Comparison of ENCODE assay signal across 27 cellular contexts in the genomic region with DNA sequence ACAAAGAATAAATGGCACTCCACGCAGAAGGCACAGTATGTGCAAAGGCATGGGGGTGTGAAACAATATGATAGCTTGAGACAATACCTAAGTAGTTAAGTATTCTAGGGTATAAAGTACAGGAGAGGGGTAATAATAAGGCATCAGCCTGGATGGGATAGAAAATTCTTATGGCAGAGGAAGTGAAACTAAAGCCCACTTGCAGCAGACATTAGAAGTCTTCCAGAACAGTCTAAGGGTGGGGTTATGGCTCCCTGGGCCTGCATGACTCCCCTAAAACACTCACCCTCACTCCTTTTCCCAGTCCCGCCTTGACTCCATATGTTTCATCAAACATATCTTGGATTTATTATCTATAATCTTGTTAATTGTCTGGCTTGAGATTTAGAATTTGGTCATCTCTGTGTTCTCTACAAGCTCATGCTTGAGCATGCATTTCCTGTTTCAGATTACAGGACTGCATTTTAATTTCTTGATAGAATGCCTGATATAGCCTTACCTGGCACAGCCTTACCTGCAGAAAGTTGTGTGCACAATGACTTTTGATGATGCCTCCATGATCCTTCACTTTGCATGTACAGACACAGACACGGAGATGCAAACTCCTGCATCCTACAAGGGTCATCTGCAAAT. TPM values are rescaled to one million over a fixed set of nuclear protein-coding genes. Genes with fewer than 3 reads are reported as not detected.
DNase-seq lines count a peak whose midpoint lies in the region; ATAC-seq, FAIRE-seq and TF ChIP-seq lines count a peak whose summit lies in the region.
"Had no signal": no experiment of that assay in that cellular context is flagged by ENCODE, and none has a peak within 500 bp of the region (broad histone marks: within the 10 kb centered on the region; RNA-seq: fewer than 3 reads in every experiment).

No MANE protein-coding gene starts in this region.

- no peak for FAIRE-seq in HepG2 (lab: Jason Lieb, UNC)
- FAIRE-seq: D721Med, GM12892 had no signal

- no peak for TF ChIP-seq RAD21 in HepG2 (CRISPR knock-in tag; IDR thresholded peaks at IDR 0.05)

- H3K9me2 ChIP-seq in PC-9 (ENCODE audit: insufficient read depth), result no peaks in the 10 kb centered on the region

- DNase-seq in PC-9 (no peak), germinal center (ENCODE audit: low spot score) (peak; percentile 65), HepG2 (ENCODE audit: low spot score) (no peak), SKM-1 (lab: John Stamatoyannopoulos, UW; ENCODE audit: unreplicated experiment) (no peak)
- no peak for DNase-seq in stimulated activated naive B cell treated with anti-CD40 and anti-IgM and Interleukin-4, amounts not matched to agents 10 μg/mL and 1 μg/mL and 100 μg/mL, for 72 hours
- DNase-seq: activated CD4-positive, alpha-beta T cell treated with anti-CD3 and anti-CD28 coated beads, Interleukin-2, amount 50 U/mL, for 48 hours; activated effector memory CD4-positive, alpha-beta T cell treated with anti-CD3 and anti-CD28 coated beads, Interleukin-2, amount 50 U/mL, for 16 hours; adrenal gland; GF-D8; H7; heart right ventricle; mucosa of descending colon; NCI-H526; OCI-M1; SHP77 treated with DMSO at 0.1 percent for 48 hours; stimulated activated CD4-positive, alpha-beta T cell treated with anti-CD3 and anti-CD28 coated beads, Interleukin-12 subunit alpha, Interleukin-12 subunit beta, amount 100 ng/mL, for 4 hours; upper lobe of right lung had no signal

- H4K20me1 ChIP-seq in PC-9 (ENCODE audit: insufficient read depth), result no peaks in the 10 kb centered on the region
- H4K20me1 ChIP-seq in HepG2 (ENCODE audit: insufficient read depth, low read length), result no peaks in the 10 kb centered on the region

- H3K4me1 Mint-ChIP-seq in IgD-negative memory B cell, result peaks cover 12 to 30% (median 28%) of the 10 kb centered on the region in 3 donors
- peaks cover 40 to 51% of the 10 kb centered on the region in 2 donors for H3K4me1 Mint-ChIP-seq in stimulated activated naive B cell treated with anti-CD40 and anti-IgM and Interleukin-4, amounts not matched to agents 10 μg/mL and 1 μg/mL and 100 μg/mL, for 72 hours

- peak overlapping the region; percentile 41 for H3K4me2 ChIP-seq in PC-9
- H3K4me2 ChIP-seq in HepG2 (ENCODE audit: low read depth, low read length), result no peak overlapping the region

- H3K27me3 Mint-ChIP-seq in IgD-negative memory B cell, result peaks cover 3% of the 10 kb centered on the region
- H3K27me3 Mint-ChIP-seq in stimulated activated naive B cell treated with anti-CD40 and anti-IgM and Interleukin-4, amounts not matched to agents 10 μg/mL and 1 μg/mL and 100 μg/mL, for 72 hours, result peaks cover 14 to 15% of the 10 kb centered on the region in 2 donors
- H3K27me3 Mint-ChIP-seq: dendritic cell treated with granulocyte-macrophage colony-stimulating factor and Interleukin-4, amounts not matched to agents 40 ng/mL and 50 ng/mL, for 4 days had no signal

- peak overlapping the region in 1 of 3 donors; percentile 25 for H3K27ac Mint-ChIP-seq in IgD-negative memory B cell
- peak overlapping the region; percentile 10 for H3K27ac Mint-ChIP-seq in stimulated activated naive B cell treated with anti-CD40 and anti-IgM and Interleukin-4, amounts not matched to agents 10 μg/mL and 1 μg/mL and 100 μg/mL, for 72 hours
- H3K27ac Mint-ChIP-seq: dendritic cell treated with granulocyte-macrophage colony-stimulating factor and Interleukin-4, amounts not matched to agents 40 ng/mL and 50 ng/mL, for 4 days; T-helper 1 cell treated with Interleukin-12 subunit alpha and Interleukin-12 subunit beta and Interleukin-4 antibody, amounts not matched to agents 30 μg/mL and 1 μg/mL, for 36 hours had no signal

- peaks cover 47% of the 10 kb centered on the region for H3F3A ChIP-seq in PC-9 (ENCODE audit: insufficient read depth, low read depth)

- WGBS in HepG2 (ENCODE audit: low lambda C conversion rate), result 79% methylated on average over 3 of the region's 3 CpGs

- no peak for TF ChIP-seq POLR2A in HepG2 (IDR thresholded peaks at IDR 0.05; ENCODE audit: insufficient read depth in 1 of 2, low read depth in 2 of 2, low read length in 2 of 2)

- H3K9me3 ChIP-seq in PC-9 (ENCODE audit: insufficient read depth, low read depth), result no peaks in the 10 kb centered on the region
- H3K9me3 ChIP-seq in HepG2 (ENCODE audit: low read length), result no peaks in the 10 kb centered on the region
- H3K9me3 ChIP-seq: adrenal gland, heart right ventricle, mucosa of descending colon, right atrium auricular region, upper lobe of right lung had no signal

- H3K27me3 ChIP-seq in PC-9 (ENCODE audit: insufficient read depth, low read depth) (no peaks in the 10 kb centered on the region), HepG2 (ENCODE audit: control insufficient read depth in 1 of 2, insufficient read depth in 2 of 2, low read length in 2 of 2) (no peaks in the 10 kb centered on the region; a peak in 1 of 5 replicates)
- H3K27me3 ChIP-seq: adrenal gland, cardiac muscle cell, heart right ventricle, right atrium auricular region, upper lobe of right lung had no signal

- H2AFZ ChIP-seq in PC-9 (no peak overlapping the region), HepG2 (ENCODE audit: low read length) (no peak overlapping the region)

- POLR2A ChIA-PET in PC-9 (lab: Charles Lee; ENCODE audit: unreplicated experiment) (interaction anchor here (0.6 kb wide), 1 partner anchor 77 kb away, joined by 8 read pairs; no protein-coding TSS in a partner anchor), HepG2 (lab: Yijun Ruan, JAX) (interaction anchor here (0.6 kb wide), 1 partner anchor 1068 kb away, joined by 4 read pairs; no protein-coding TSS in a partner anchor)

- no peaks in the 10 kb centered on the region for H3K36me3 Mint-ChIP-seq in IgD-negative memory B cell
- no peaks in the 10 kb centered on the region for H3K36me3 Mint-ChIP-seq in stimulated activated naive B cell treated with anti-CD40 and anti-IgM and Interleukin-4, amounts not matched to agents 10 μg/mL and 1 μg/mL and 100 μg/mL, for 72 hours

- no peak overlapping the region for H3K9ac ChIP-seq in HepG2 (ENCODE audit: insufficient read depth, low read depth, low read length)

- H3K9me3 Mint-ChIP-seq in IgD-negative memory B cell, result no peaks in the 10 kb centered on the region
- no peaks in the 10 kb centered on the region for H3K9me3 Mint-ChIP-seq in stimulated activated naive B cell treated with anti-CD40 and anti-IgM and Interleukin-4, amounts not matched to agents 10 μg/mL and 1 μg/mL and 100 μg/mL, for 72 hours
- H3K9me3 Mint-ChIP-seq: dendritic cell treated with granulocyte-macrophage colony-stimulating factor and Interleukin-4, amounts not matched to agents 40 ng/mL and 50 ng/mL, for 4 days; T-helper 1 cell treated with Interleukin-12 subunit alpha and Interleukin-12 subunit beta and Interleukin-4 antibody, amounts not matched to agents 30 μg/mL and 1 μg/mL, for 36 hours had no signal

- peaks cover 12% of the 10 kb centered on the region for H3K79me2 ChIP-seq in PC-9 (ENCODE audit: low read depth)
- H3K79me2 ChIP-seq in HepG2 (ENCODE audit: insufficient read depth, low read length), result no peaks in the 10 kb centered on the region

- intact Hi-C loops in PC-9 (cut with micrococcal nuclease; ENCODE audit: unreplicated experiment) (no loop called here), HepG2 (cut with micrococcal nuclease; ENCODE audit: unreplicated experiment) (no loop called here)

- H3K4me3 Mint-ChIP-seq in IgD-negative memory B cell, result peak overlapping the region in 3 of 4 donors; percentile 54 to 76 (median 64)
- H3K4me3 Mint-ChIP-seq in stimulated activated naive B cell treated with anti-CD40 and anti-IgM and Interleukin-4, amounts not matched to agents 10 μg/mL and 1 μg/mL and 100 μg/mL, for 72 hours, result no peak overlapping the region
- H3K4me3 Mint-ChIP-seq: dendritic cell treated with granulocyte-macrophage colony-stimulating factor and Interleukin-4, amounts not matched to agents 40 ng/mL and 50 ng/mL, for 4 days; T-helper 1 cell treated with Interleukin-12 subunit alpha and Interleukin-12 subunit beta and Interleukin-4 antibody, amounts not matched to agents 30 μg/mL and 1 μg/mL, for 36 hours had no signal

- in situ Hi-C loops in HepG2 (cut with HindIII; ENCODE audit: extremely low pct_ligation_motif_present, low pct_unique_long_range_greater_than_20kb), result no loop called here

- H3K36me3 ChIP-seq in PC-9 (ENCODE audit: low read depth) (no peaks in the 10 kb centered on the region), HepG2 (replicated peaks in 1 of 2; ENCODE audit: control insufficient read depth in 1 of 2, insufficient read depth in 2 of 2, low read length in 2 of 2) (no peaks in the 10 kb centered on the region)
- H3K36me3 ChIP-seq: adrenal gland, cardiac muscle cell, heart right ventricle, right atrium auricular region, upper lobe of right lung had no signal

- peaks cover 66% of the 10 kb centered on the region for H3K4me1 ChIP-seq in PC-9 (replicated peaks; ENCODE audit: insufficient read depth)
- H3K4me1 ChIP-seq in HepG2 (ENCODE audit: insufficient read depth, low read length), result peaks cover 48% of the 10 kb centered on the region

- ATAC-seq in stimulated activated naive B cell treated with anti-CD40 and anti-IgM and Interleukin-4, amounts not matched to agents 10 μg/mL and 1 μg/mL and 100 μg/mL, for 72 hours (replicated peaks), result peak in 1 of 2 donors; percentile 24
- ATAC-seq in HepG2 (no peak), HG03354 (IDR thresholded peaks at IDR 0.05; ENCODE audit: poor library complexity, severe bottlenecking, unreplicated experiment) (no peak)
- ATAC-seq: heart right ventricle, mucosa of descending colon, upper lobe of right lung had no signal

- CTCF ChIA-PET in PC-9 (lab: Charles Lee) (interaction anchor here (0.7 to 2.5 kb wide), 2 partner anchors 17 to 35 kb away, joined by 3 to 6 read pairs; no protein-coding TSS in a partner anchor), HepG2 (lab: Yijun Ruan, JAX; ENCODE audit: low intra/inter-chr PET ratio, low total read pairs) (no interaction called here)

- no peak overlapping the region for H3K4me3 ChIP-seq in PC-9
- no peak overlapping the region for H3K4me3 ChIP-seq in HepG2 (replicated peaks in 1 of 3; ENCODE audit: insufficient read depth in 1 of 3, low read depth in 2 of 3, low read length in 3 of 3)
- H3K4me3 ChIP-seq: adrenal gland, cardiac muscle cell, heart right ventricle, mucosa of descending colon, right atrium auricular region, upper lobe of right lung had no signal

- TF ChIP-seq EP300 in HepG2 (IDR thresholded peaks at IDR 0.05; ENCODE audit: low read depth in 2 of 2, low read length in 2 of 2), result no peak
- TF ChIP-seq EP300 in HepG2 (CRISPR knock-in tag; IDR thresholded peaks at IDR 0.05; ENCODE audit: borderline replicate concordance), result no peak

- TF ChIP-seq CTCF in PC-9 (conservative IDR thresholded peaks at IDR 0.05) (no peak), HepG2 (CRISPR knock-in tag; IDR thresholded peaks at IDR 0.05) (no peak)

- BruUV-seq in PC-9 (replicated peaks; lab: Mats Ljungman, UMichigan) (no TSS peak), HepG2 (replicated peaks; lab: Mats Ljungman, UMichigan) (no TSS peak)

- H3K27ac ChIP-seq in PC-9, result no peak overlapping the region
- H3K27ac ChIP-seq in HepG2 (ENCODE audit: extremely low read length, insufficient read depth, low read length), result no peak overlapping the region
- H3K27ac ChIP-seq: adrenal gland, cardiac muscle cell, heart right ventricle, right atrium auricular region, upper lobe of right lung had no signal

RNA-seq across cellular contexts. Expression of gene TMBIM1, which starts 28.5 kb away (rescaled TPM):
- 147 TPM for polyA plus RNA-seq in IgD-negative memory B cell
- total RNA-seq in PC-9 (2021), result 172 and 187 TPM in 2 replicates
- 69.7 and 139 TPM in 2 replicates for total RNA-seq in HepG2 (2016; rRNA removed; fragmentation: Illumina TruSeq; extraction: Trizol)
- total RNA-seq in HepG2 (2016; cell fraction: cytosol; rRNA removed; fragmentation: Illumina TruSeq; extraction: Trizol; ENCODE audit: low read depth), result 37.2 and 38.6 TPM in 2 replicates
- total RNA-seq in HepG2 (2016; cell fraction: insoluble cytoplasmic fraction; rRNA removed; fragmentation: Illumina TruSeq; extraction: Trizol), result 57.8 and 142 TPM in 2 replicates
- 88.3 and 90.4 TPM in 2 replicates for total RNA-seq in HepG2 (2016; cell fraction: membrane; rRNA removed; fragmentation: Illumina TruSeq; extraction: Trizol)
- 108 and 128 TPM in 2 replicates for total RNA-seq in HepG2 (2016; cell fraction: nucleus; rRNA removed; fragmentation: Illumina TruSeq; extraction: Trizol)
- 127 and 181 TPM in 2 replicates for polyA plus RNA-seq in HepG2 (2011; rRNA removed)
- polyA plus RNA-seq in HepG2 (2011; cell fraction: cytosol; rRNA removed), result 146 and 187 TPM in 2 replicates
- polyA plus RNA-seq in HepG2 (2011; cell fraction: nucleus; rRNA removed), result 207 and 243 TPM in 2 replicates
- 254 and 390 TPM in 2 replicates for polyA plus RNA-seq in HepG2 (2012)
- 33.9 and 35.7 TPM in 2 replicates for polyA plus RNA-seq in HepG2 (2016; cell fraction: cytosol; fragmentation: Illumina TruSeq; extraction: Trizol; ENCODE audit: low read depth)
- 56.2 and 61.3 TPM in 2 replicates for polyA plus RNA-seq in HepG2 (2016; cell fraction: insoluble cytoplasmic fraction; fragmentation: Illumina TruSeq; extraction: Trizol; ENCODE audit: low read depth)
- polyA plus RNA-seq in HepG2 (2016; cell fraction: membrane; fragmentation: Illumina TruSeq; extraction: Trizol; ENCODE audit: low read depth), result 62.1 and 66.4 TPM in 2 replicates
- 152 and 156 TPM in 2 replicates for polyA plus RNA-seq in HepG2 (2016; cell fraction: nucleus; fragmentation: Illumina TruSeq; extraction: Trizol; ENCODE audit: insufficient read depth, low read depth)
- polyA minus RNA-seq in HepG2 (2011; rRNA and poly(A)+ RNA removed; ENCODE audit: low replicate concordance), result 19.4 and 315 TPM in 2 replicates
- polyA minus RNA-seq in HepG2 (2011; cell fraction: cytosol; rRNA and poly(A)+ RNA removed), result 88.2 and 133 TPM in 2 replicates
- polyA minus RNA-seq in HepG2 (2011; cell fraction: nucleus; rRNA and poly(A)+ RNA removed), result 37.2 and 64.6 TPM in 2 replicates

RNA-seq across cellular contexts. Expression of gene CATIP, which starts 35.8 kb away (rescaled TPM):
- polyA plus RNA-seq in IgD-negative memory B cell, result 0.18 TPM
- total RNA-seq in PC-9 (2021), result 1.1 and 2.4 TPM in 2 replicates
- 0.22 TPM in 1 of 2 replicates, not detected in the other for total RNA-seq in HepG2 (2016; rRNA removed; fragmentation: Illumina TruSeq; extraction: Trizol)
- 0.35 TPM in 1 of 2 replicates, not detected in the other for total RNA-seq in HepG2 (2016; cell fraction: cytosol; rRNA removed; fragmentation: Illumina TruSeq; extraction: Trizol; ENCODE audit: low read depth)
- 0.15 TPM in 1 of 2 replicates, not detected in the other for total RNA-seq in HepG2 (2016; cell fraction: insoluble cytoplasmic fraction; rRNA removed; fragmentation: Illumina TruSeq; extraction: Trizol)
- 0.38 and 0.49 TPM in 2 replicates for total RNA-seq in HepG2 (2016; cell fraction: membrane; rRNA removed; fragmentation: Illumina TruSeq; extraction: Trizol)
- not detected in 2 replicates for total RNA-seq in HepG2 (2016; cell fraction: nucleus; rRNA removed; fragmentation: Illumina TruSeq; extraction: Trizol)
- polyA plus RNA-seq in HepG2 (2011; rRNA removed), result 0.07 and 0.09 TPM in 2 replicates
- polyA plus RNA-seq in HepG2 (2011; cell fraction: cytosol; rRNA removed), result 0.09 and 0.15 TPM in 2 replicates
- polyA plus RNA-seq in HepG2 (2011; cell fraction: nucleus; rRNA removed), result 0.48 and 0.87 TPM in 2 replicates
- 0.15 TPM in 1 of 2 replicates, not detected in the other for polyA plus RNA-seq in HepG2 (2012)
- not detected in 2 replicates for polyA plus RNA-seq in HepG2 (2016; cell fraction: cytosol; fragmentation: Illumina TruSeq; extraction: Trizol; ENCODE audit: low read depth)
- not detected in 2 replicates for polyA plus RNA-seq in HepG2 (2016; cell fraction: insoluble cytoplasmic fraction; fragmentation: Illumina TruSeq; extraction: Trizol; ENCODE audit: low read depth)
- not detected in 2 replicates for polyA plus RNA-seq in HepG2 (2016; cell fraction: membrane; fragmentation: Illumina TruSeq; extraction: Trizol; ENCODE audit: low read depth)
- not detected in 2 replicates for polyA plus RNA-seq in HepG2 (2016; cell fraction: nucleus; fragmentation: Illumina TruSeq; extraction: Trizol; ENCODE audit: insufficient read depth, low read depth)
- polyA minus RNA-seq in HepG2 (2011; rRNA and poly(A)+ RNA removed; ENCODE audit: low replicate concordance), result 0.36 TPM in 1 of 2 replicates, not detected in the other
- polyA minus RNA-seq in HepG2 (2011; cell fraction: cytosol; rRNA and poly(A)+ RNA removed), result not detected in 2 replicates
- 1.4 TPM in 1 of 2 replicates, not detected in the other for polyA minus RNA-seq in HepG2 (2011; cell fraction: nucleus; rRNA and poly(A)+ RNA removed)
- total RNA-seq: heart right ventricle, HT1080, liver, mucosa of descending colon, right atrium auricular region had no signal

RNA-seq across cellular contexts. Expression of gene PNKD, which starts 50.5 kb away (rescaled TPM):
- polyA plus RNA-seq in IgD-negative memory B cell, result 126 TPM
- total RNA-seq in PC-9 (2021), result 94.7 and 102 TPM in 2 replicates
- 50.0 and 55.9 TPM in 2 replicates for total RNA-seq in HepG2 (2016; rRNA removed; fragmentation: Illumina TruSeq; extraction: Trizol)
- total RNA-seq in HepG2 (2016; cell fraction: cytosol; rRNA removed; fragmentation: Illumina TruSeq; extraction: Trizol; ENCODE audit: low read depth), result 21.6 and 27.3 TPM in 2 replicates
- total RNA-seq in HepG2 (2016; cell fraction: insoluble cytoplasmic fraction; rRNA removed; fragmentation: Illumina TruSeq; extraction: Trizol), result 48.3 and 59.8 TPM in 2 replicates
- 30.6 and 30.7 TPM in 2 replicates for total RNA-seq in HepG2 (2016; cell fraction: membrane; rRNA removed; fragmentation: Illumina TruSeq; extraction: Trizol)
- total RNA-seq in HepG2 (2016; cell fraction: nucleus; rRNA removed; fragmentation: Illumina TruSeq; extraction: Trizol), result 34.2 and 39.5 TPM in 2 replicates
- 78.0 and 80.4 TPM in 2 replicates for polyA plus RNA-seq in HepG2 (2011; rRNA removed)
- 48.4 and 76.6 TPM in 2 replicates for polyA plus RNA-seq in HepG2 (2011; cell fraction: cytosol; rRNA removed)
- polyA plus RNA-seq in HepG2 (2011; cell fraction: nucleus; rRNA removed), result 76.3 and 77.5 TPM in 2 replicates
- 59.5 and 60.9 TPM in 2 replicates for polyA plus RNA-seq in HepG2 (2012)
- 24.9 and 29.3 TPM in 2 replicates for polyA plus RNA-seq in HepG2 (2016; cell fraction: cytosol; fragmentation: Illumina TruSeq; extraction: Trizol; ENCODE audit: low read depth)
- 58.0 and 59.1 TPM in 2 replicates for polyA plus RNA-seq in HepG2 (2016; cell fraction: insoluble cytoplasmic fraction; fragmentation: Illumina TruSeq; extraction: Trizol; ENCODE audit: low read depth)
- 31.6 and 35.4 TPM in 2 replicates for polyA plus RNA-seq in HepG2 (2016; cell fraction: membrane; fragmentation: Illumina TruSeq; extraction: Trizol; ENCODE audit: low read depth)
- polyA plus RNA-seq in HepG2 (2016; cell fraction: nucleus; fragmentation: Illumina TruSeq; extraction: Trizol; ENCODE audit: insufficient read depth, low read depth), result 73.5 and 80.9 TPM in 2 replicates
- 33.3 and 44.2 TPM in 2 replicates for polyA minus RNA-seq in HepG2 (2011; rRNA and poly(A)+ RNA removed; ENCODE audit: low replicate concordance)
- 15.5 and 20.7 TPM in 2 replicates for polyA minus RNA-seq in HepG2 (2011; cell fraction: cytosol; rRNA and poly(A)+ RNA removed)
- 9.7 and 10.9 TPM in 2 replicates for polyA minus RNA-seq in HepG2 (2011; cell fraction: nucleus; rRNA and poly(A)+ RNA removed)

RNA-seq across cellular contexts. Expression of gene AAMP, which starts 50.9 kb away (rescaled TPM):
- polyA plus RNA-seq in IgD-negative memory B cell, result 82.0 TPM
- total RNA-seq in PC-9 (2021), result 126 and 165 TPM in 2 replicates
- total RNA-seq in HepG2 (2016; rRNA removed; fragmentation: Illumina TruSeq; extraction: Trizol), result 186 and 241 TPM in 2 replicates
- 26.6 and 29.2 TPM in 2 replicates for total RNA-seq in HepG2 (2016; cell fraction: cytosol; rRNA removed; fragmentation: Illumina TruSeq; extraction: Trizol; ENCODE audit: low read depth)
- 202 and 247 TPM in 2 replicates for total RNA-seq in HepG2 (2016; cell fraction: insoluble cytoplasmic fraction; rRNA removed; fragmentation: Illumina TruSeq; extraction: Trizol)
- total RNA-seq in HepG2 (2016; cell fraction: membrane; rRNA removed; fragmentation: Illumina TruSeq; extraction: Trizol), result 56.8 and 59.3 TPM in 2 replicates
- 85.4 and 91.7 TPM in 2 replicates for total RNA-seq in HepG2 (2016; cell fraction: nucleus; rRNA removed; fragmentation: Illumina TruSeq; extraction: Trizol)
- 110 and 119 TPM in 2 replicates for polyA plus RNA-seq in HepG2 (2011; rRNA removed)
- polyA plus RNA-seq in HepG2 (2011; cell fraction: cytosol; rRNA removed), result 138 and 202 TPM in 2 replicates
- 161 and 181 TPM in 2 replicates for polyA plus RNA-seq in HepG2 (2011; cell fraction: nucleus; rRNA removed)
- polyA plus RNA-seq in HepG2 (2012), result 99.2 and 104 TPM in 2 replicates
- 13.9 and 16.0 TPM in 2 replicates for polyA plus RNA-seq in HepG2 (2016; cell fraction: cytosol; fragmentation: Illumina TruSeq; extraction: Trizol; ENCODE audit: low read depth)
- polyA plus RNA-seq in HepG2 (2016; cell fraction: insoluble cytoplasmic fraction; fragmentation: Illumina TruSeq; extraction: Trizol; ENCODE audit: low read depth), result 224 and 231 TPM in 2 replicates
- polyA plus RNA-seq in HepG2 (2016; cell fraction: membrane; fragmentation: Illumina TruSeq; extraction: Trizol; ENCODE audit: low read depth), result 30.9 and 33.2 TPM in 2 replicates
- 127 and 131 TPM in 2 replicates for polyA plus RNA-seq in HepG2 (2016; cell fraction: nucleus; fragmentation: Illumina TruSeq; extraction: Trizol; ENCODE audit: insufficient read depth, low read depth)
- 41.5 and 143 TPM in 2 replicates for polyA minus RNA-seq in HepG2 (2011; rRNA and poly(A)+ RNA removed; ENCODE audit: low replicate concordance)
- 58.2 and 63.3 TPM in 2 replicates for polyA minus RNA-seq in HepG2 (2011; cell fraction: cytosol; rRNA and poly(A)+ RNA removed)
- 39.9 and 43.6 TPM in 2 replicates for polyA minus RNA-seq in HepG2 (2011; cell fraction: nucleus; rRNA and poly(A)+ RNA removed)

Comparison
In these comparisons a context has a peak if more than half of its experiments do, and no peak if none do; other contexts are left out.
1. H3K4me3 Mint-ChIP-seq: peak in IgD-negative memory B cell (3 of 4); none in stimulated activated naive B cell treated with anti-CD40 and anti-IgM and Interleukin-4, amounts not matched to agents 10 μg/mL and 1 μg/mL and 100 μg/mL, for 72 hours (0 of 2).